Comparison of ENCODE assay signal across 1 cellular context in genomic region chr1:30822966-30823581, GRCh38.
TF ChIP-seq lines count a peak whose summit lies in the region.

No MANE protein-coding gene starts in this region.

TF ChIP-seq in K562, 482 proteins besides CTCF, POLR2A, EP300 and RAD21 (continued from another document):
- TF ChIP-seq GTF2E2 (tag; IDR thresholded peaks at IDR 0.05): no peak
- peak; percentile 20; the same call in 1 of the 2 replicates for TF ChIP-seq NFE2 (IDR thresholded peaks at IDR 0.05; ENCODE audit: low read depth)
- TF ChIP-seq ZNF197 (CRISPR knock-in tag; IDR thresholded peaks at IDR 0.05; ENCODE audit: low read depth): 0 out of 2 replicates have a peak, but pooled peaks have one; percentile 9
- no peak for TF ChIP-seq HMGN3 (IDR thresholded peaks at IDR 0.05; ENCODE audit: borderline replicate concordance, extremely low read depth, insufficient read length, low read depth, low read length)
TF ChIP-seq in K562: peak in this region for 8.
